ENCODE assay signal across 8 cellular contexts in genomic region chr19:58499021-58499927, GRCh38.
DNase-seq lines count a peak whose midpoint lies in the region; ATAC-seq and TF ChIP-seq lines count a peak whose summit lies in the region.

No MANE protein-coding gene starts in this region.

- H3K4me3 ChIP-seq in AG10803 (ENCODE audit: low read length): peak overlapping the region; percentile 75

- DNase-seq in AG10803 (ENCODE audit: low read depth) (peak; percentile 99), NCI-H226 (peak; percentile 98), islet precursor cell (peak; percentile 99)
- peak; percentile 89 for DNase-seq in activated CD4-positive, CD25-positive, alpha-beta regulatory T cell treated with anti-CD3 and anti-CD28 coated beads, Interleukin-2, amount 50 U/mL, for 16 hours (ENCODE audit: low read depth, low spot score)
- peak; percentile 76 to 87 for DNase-seq in central memory CD8-positive, alpha-beta T cell (ENCODE audit: low spot score in 2 of 2)
- peak; percentile 98 for DNase-seq in stimulated activated CD4-positive, alpha-beta T cell treated with anti-CD3 and anti-CD28 coated beads, Interleukin-12 subunit alpha, Interleukin-12 subunit beta, amount 100 ng/mL, for 4 hours

- H3K9me3 Mint-ChIP-seq in central memory CD8-positive, alpha-beta T cell: peaks cover 14% of the 10 kb centered on the region

- peak; percentile 42 for TF ChIP-seq CTCF in AG10803 (conservative IDR thresholded peaks at IDR 0.05; ENCODE audit: low read length)

- TF ChIP-seq POLR2A in GM18951 (IDR thresholded peaks at IDR 0.05; ENCODE audit: extremely low read depth, insufficient read depth, insufficient read length): peak; percentile 70

- no peaks in the 10 kb centered on the region for H3K27me3 Mint-ChIP-seq in central memory CD8-positive, alpha-beta T cell

- peak overlapping the region; percentile 98 for H3K27ac Mint-ChIP-seq in central memory CD8-positive, alpha-beta T cell (ENCODE audit: low read depth)

- peaks cover 9% of the 10 kb centered on the region for H3K36me3 Mint-ChIP-seq in central memory CD8-positive, alpha-beta T cell (ENCODE audit: insufficient read depth)

- in situ Hi-C loops in GM18951 (cut with MboI; ENCODE audit: low sequenced_read_pairs, unreplicated experiment): no loop called here

- H3K4me1 Mint-ChIP-seq in central memory CD8-positive, alpha-beta T cell: peaks cover 14% of the 10 kb centered on the region

- H3K4me3 Mint-ChIP-seq in central memory CD8-positive, alpha-beta T cell: peak overlapping the region; percentile 86

- peak; percentile 96 for ATAC-seq in HG03175 (IDR thresholded peaks at IDR 0.05; ENCODE audit: unreplicated experiment)
- ATAC-seq in central memory CD8-positive, alpha-beta T cell (replicated peaks; ENCODE audit: extremely low read depth, poor library complexity, severe bottlenecking): peak; percentile 94

Comparison
In these comparisons a context has a peak if more than half of its experiments do, and no peak if none do; other contexts are left out.
1. Peak in every context shown above with its lines: DNase-seq, ATAC-seq and H3K4me3 ChIP-seq.